In the genomic region with DNA sequence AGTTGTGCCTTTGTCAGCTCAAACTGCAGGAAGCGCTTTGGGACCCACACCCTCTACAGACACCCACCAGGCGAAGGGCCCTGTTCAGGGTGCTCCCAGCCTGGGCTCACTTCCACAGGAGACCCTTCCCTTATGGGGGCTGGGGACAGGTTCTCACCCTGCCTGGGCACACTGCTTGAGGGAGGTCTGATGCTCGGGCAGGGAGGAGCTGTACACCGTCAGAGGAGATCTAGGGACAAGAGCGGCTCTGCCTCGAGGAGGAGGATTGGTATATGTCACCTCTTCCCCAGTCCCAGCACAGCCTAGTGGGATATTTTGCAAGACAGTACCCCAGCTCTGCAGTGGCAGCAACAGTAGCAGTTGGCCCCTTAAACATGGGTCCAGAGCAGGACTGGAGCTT, we compare ENCODE assay signal across 1 cellular context.
TF ChIP-seq lines count a peak whose summit lies in the region.

No MANE protein-coding gene starts in this region.

TF ChIP-seq in H1, 55 proteins besides CTCF, POLR2A, EP300 and RAD21:
- no peak for TF ChIP-seq YY1 (IDR thresholded peaks at IDR 0.05; ENCODE audit: low read depth, low read length)
- TF ChIP-seq GABPA (IDR thresholded peaks at IDR 0.05; ENCODE audit: borderline replicate concordance, insufficient read depth, low read length) = no peak
- no peak for TF ChIP-seq FOSL1 (IDR thresholded peaks at IDR 0.05; ENCODE audit: insufficient read depth, low read depth, low read length)
- TF ChIP-seq USF2 (IDR thresholded peaks at IDR 0.05; ENCODE audit: low read length) = no peak
- no peak for TF ChIP-seq CHD1 (IDR thresholded peaks at IDR 0.05; ENCODE audit: low read depth, low read length)
